In the genomic region with DNA sequence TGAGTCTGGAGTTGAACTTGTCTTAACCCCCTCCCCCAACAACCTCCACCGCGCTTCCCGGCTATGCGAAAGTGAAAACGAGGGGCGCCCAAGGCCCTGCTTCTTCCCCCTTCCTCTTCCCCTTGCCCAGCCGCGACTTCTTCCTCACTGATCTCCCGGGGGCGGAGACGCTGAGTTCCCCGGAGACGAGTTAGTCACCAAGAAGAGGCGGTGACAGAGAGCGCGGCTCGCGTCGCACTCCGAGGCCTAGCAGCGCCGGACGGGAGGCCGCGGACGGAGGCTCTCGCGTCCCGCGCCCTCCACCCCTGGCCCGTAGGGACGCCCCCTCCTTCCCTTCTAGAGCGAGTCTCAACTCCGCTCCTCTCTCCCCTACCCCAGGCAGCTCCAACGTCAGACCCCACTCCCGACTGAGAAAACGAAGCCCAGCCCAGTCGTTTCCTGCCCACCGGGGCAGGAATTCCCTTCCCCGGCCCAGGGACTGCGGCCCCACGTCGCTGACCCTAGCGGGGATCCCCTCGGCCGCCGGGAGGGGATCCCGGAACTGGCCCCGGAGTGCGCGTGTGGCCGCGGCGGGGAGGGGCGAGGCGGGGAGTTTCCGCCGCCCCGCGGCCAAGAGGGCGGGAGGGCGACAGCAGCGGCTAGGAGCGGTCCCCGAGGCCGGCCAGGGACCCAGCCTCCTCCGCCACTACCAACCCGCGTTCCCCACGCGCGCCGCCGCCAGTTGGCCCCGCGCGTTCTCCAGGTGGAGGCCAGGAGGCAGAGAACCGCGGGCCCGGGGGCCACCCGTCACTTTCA, we compare ENCODE assay signal across 8 cellular contexts.
DNase-seq lines count a peak whose midpoint lies in the region; ATAC-seq and TF ChIP-seq lines count a peak whose summit lies in the region.

No MANE protein-coding gene starts in this region.

- H3K27ac ChIP-seq in OCI-LY3 (ENCODE audit: low read length) (peak overlapping the region; percentile 97), epithelial cell of prostate (peak overlapping the region; percentile 99), mucosa of rectum (ENCODE audit: low read depth in 2 of 2, low read length in 2 of 2) (peak overlapping the region; percentile 98 to 100)

- H3K4me1 ChIP-seq in OCI-LY3 (ENCODE audit: low read length) (peaks cover 15% of the 10 kb centered on the region), mucosa of rectum (ENCODE audit: control insufficient read depth in 2 of 2, insufficient read depth in 2 of 2, low read length in 2 of 2) (peaks cover 3 to 6% of the 10 kb centered on the region in 2 donors)

- H3K4me2 ChIP-seq in OCI-LY3 (ENCODE audit: low read length) = peak overlapping the region; percentile 91

- peaks cover 75% of the 10 kb centered on the region for H3K79me2 ChIP-seq in OCI-LY3 (ENCODE audit: low read length)

- TF ChIP-seq CTCF in OCI-LY3 (IDR thresholded peaks at IDR 0.05; ENCODE audit: low read depth, low read length) = no peak

- peak; percentile 72 for ATAC-seq in GM19438 (IDR thresholded peaks at IDR 0.05; ENCODE audit: low read depth, unreplicated experiment)
- ATAC-seq in HG03558 (IDR thresholded peaks at IDR 0.05; ENCODE audit: extremely low read depth, unreplicated experiment) = peak; percentile 41

- H3K4me3 ChIP-seq in OCI-LY3 (ENCODE audit: low read length) (peak overlapping the region; percentile 83), mucosa of rectum (ENCODE audit: low read length in 2 of 2) (peak overlapping the region; percentile 86 to 88)

- H3K9me3 ChIP-seq in OCI-LY3 (ENCODE audit: insufficient read depth, low read length) (no peaks in the 10 kb centered on the region), mucosa of rectum (ENCODE audit: control insufficient read depth in 2 of 2, low read length in 2 of 2) (no peaks in the 10 kb centered on the region)

- peak; percentile 17 for DNase-seq in COLO829 (ENCODE audit: low spot score)
- DNase-seq in activated T-cell treated with anti-CD3 and anti-CD28 coated beads for 4 hours = peak; percentile 78
- no peak for DNase-seq in epithelial cell of prostate (ENCODE audit: low read depth, low spot score)
- peak; percentile 70 for DNase-seq in stimulated activated CD8-positive, alpha-beta memory T cell treated with anti-CD3 and anti-CD28 coated beads, Interleukin-7, amount 100 ng/mL, for 24 hours (ENCODE audit: low read depth)

- H4K20me1 ChIP-seq in OCI-LY3 (ENCODE audit: insufficient read depth, low read length) = peaks cover 31% of the 10 kb centered on the region

- H3K9ac ChIP-seq in OCI-LY3 (ENCODE audit: low read length) (peak overlapping the region; percentile 99), mucosa of rectum (ENCODE audit: low read depth in 1 of 2, low read length in 2 of 2) (peak overlapping the region; percentile 96 to 98)

- H3K36me3 ChIP-seq in OCI-LY3 (replicated peaks; ENCODE audit: low read depth, low read length) (peaks cover 24% of the 10 kb centered on the region), mucosa of rectum (ENCODE audit: control insufficient read depth in 2 of 2, insufficient read depth in 2 of 2, low read length in 2 of 2) (peaks cover 0 to 3% of the 10 kb centered on the region in 2 donors)

- peak overlapping the region; percentile 35; the same call in 1 of the 2 replicates for H2AFZ ChIP-seq in OCI-LY3 (ENCODE audit: low read depth, low read length)

- H3K27me3 ChIP-seq in OCI-LY3 (ENCODE audit: low read depth, low read length) (no peaks in the 10 kb centered on the region), mucosa of rectum (ENCODE audit: control insufficient read depth in 2 of 2, insufficient read depth in 2 of 2, low read length in 2 of 2) (no peaks in the 10 kb centered on the region)
